Comparison of ENCODE assay signal across 24 cellular contexts in genomic region chr10:118775478-118775877, GRCh38. TPM values are rescaled to one million over a fixed set of nuclear protein-coding genes. Genes with fewer than 3 reads are reported as not detected.
A peak's percentile ranks its signal among the peaks of the same experiment; 100 is the strongest.
DNase-seq lines count a peak whose midpoint lies in the region; ATAC-seq and TF ChIP-seq lines count a peak whose summit lies in the region.
"Had no signal": no experiment of that assay in that cellular context is flagged by ENCODE, and none has a peak within 500 bp of the region (broad histone marks: within the 10 kb centered on the region; RNA-seq: fewer than 3 reads in every experiment).

No MANE protein-coding gene starts in this region.

- H3K9me3 ChIP-seq in DND-41 (ENCODE audit: insufficient read depth, low read length, severe bottlenecking): no peaks in the 10 kb centered on the region
- H3K9me3 ChIP-seq in liver (ENCODE audit: control insufficient read depth in 4 of 4, low read length in 3 of 4): no peaks in the 10 kb centered on the region
- no peaks in the 10 kb centered on the region for H3K9me3 ChIP-seq in sigmoid colon
- H3K9me3 ChIP-seq: psoas muscle had no signal

- DNase-seq in DND-41 (no peak), HFFc6 (no peak), dermis blood vessel endothelial cell (peak; percentile 22), COLO668 (lab: John Stamatoyannopoulos, UW; ENCODE audit: unreplicated experiment) (no peak), sigmoid colon (no peak)
- DNase-seq in activated T-cell treated with anti-CD3 and anti-CD28 coated beads, Interleukin-2, amount 50 U/mL, for 48 hours: no peak
- DNase-seq: activated CD8-positive, alpha-beta memory T cell treated with anti-CD3 and anti-CD28 coated beads for 24 hours; activated naive CD4-positive, alpha-beta T cell treated with anti-CD3 and anti-CD28 coated beads, Interleukin-2, amount 50 U/mL, for 16 hours; activated T-cell treated with anti-CD3 and anti-CD28 coated beads, Interleukin-2, amount 50 U/mL, for 72 hours; anterior cingulate cortex; central memory CD4-positive, alpha-beta T cell; DMS 273 treated with DMSO at 0.1 percent for 48 hours; GDM1; Karpas-422; NCI-H1092 treated with DMSO at 0.1 percent for 48 hours; NCI-H1930; NCI-H345; PC-3; psoas muscle; SHP77 treated with DMSO at 0.1 percent for 48 hours had no signal

- no peak overlapping the region for H3K27ac Mint-ChIP-seq in HFFc6
- H3K27ac Mint-ChIP-seq: activated T-cell treated with anti-CD3 and anti-CD28 coated beads, Interleukin-2, amount 50 U/mL, for 72 hours; stimulated activated memory B cell treated with anti-CD40 and anti-IgM and Interleukin-4, amounts not matched to agents 10 μg/mL and 1 μg/mL and 100 μg/mL, for 72 hours had no signal

- no peak overlapping the region for H3K4me2 ChIP-seq in DND-41 (ENCODE audit: insufficient read depth, low read length)
- H3K4me2 ChIP-seq: smooth muscle cell had no signal

- H3K36me3 ChIP-seq in DND-41 (ENCODE audit: insufficient read depth, low read length) (no peaks in the 10 kb centered on the region), liver (ENCODE audit: control insufficient read depth in 4 of 4, insufficient read depth in 3 of 4, low read depth in 1 of 4, low read length in 3 of 4) (no peaks in the 10 kb centered on the region), sigmoid colon (no peaks in the 10 kb centered on the region)

- no peak for TF ChIP-seq EP300 in sigmoid colon (IDR thresholded peaks at IDR 0.05)

- TF ChIP-seq RAD21 in liver (IDR thresholded peaks at IDR 0.05): peak; percentile 19

- WGBS in liver: 56% methylated on average over 7 of the region's 7 CpGs
- 83 to 90% methylated on average over 7 of the region's 7 CpGs for WGBS in sigmoid colon, 2 donors

- H3K9ac ChIP-seq in DND-41 (ENCODE audit: low read depth, low read length): no peak overlapping the region
- H3K9ac ChIP-seq in liver (ENCODE audit: low read depth in 1 of 2, low read length in 2 of 2): no peak overlapping the region

- TF ChIP-seq POLR2A in sigmoid colon (IDR thresholded peaks at IDR 0.05): no peak

- H4K20me1 ChIP-seq in DND-41 (ENCODE audit: insufficient read depth, low read length): no peaks in the 10 kb centered on the region

- no peaks in the 10 kb centered on the region for H3K36me3 Mint-ChIP-seq in HFFc6 (ENCODE audit: low read depth)
- H3K36me3 Mint-ChIP-seq: stimulated activated memory B cell treated with anti-CD40 and anti-IgM and Interleukin-4, amounts not matched to agents 10 μg/mL and 1 μg/mL and 100 μg/mL, for 72 hours had no signal

- peaks cover 23% of the 10 kb centered on the region for H3K27me3 Mint-ChIP-seq in HFFc6 (ENCODE audit: insufficient read depth)

- ATAC-seq in DND-41 (ENCODE audit: insufficient read depth, low read depth): no peak
- ATAC-seq in GM21390 (IDR thresholded peaks at IDR 0.05; ENCODE audit: unreplicated experiment): no peak
- ATAC-seq: activated T-cell treated with anti-CD3 and anti-CD28 coated beads, Interleukin-2, amount 50 U/mL, for 72 hours; PC-3; psoas muscle; stimulated activated memory B cell treated with anti-CD40 and anti-IgM and Interleukin-4, amounts not matched to agents 10 μg/mL and 1 μg/mL and 100 μg/mL, for 72 hours had no signal

- no peak overlapping the region for H2AFZ ChIP-seq in DND-41 (ENCODE audit: low read depth, low read length)

- no peak overlapping the region for H3K4me3 Mint-ChIP-seq in HFFc6
- H3K4me3 Mint-ChIP-seq: activated T-cell treated with anti-CD3 and anti-CD28 coated beads, Interleukin-2, amount 50 U/mL, for 72 hours; stimulated activated memory B cell treated with anti-CD40 and anti-IgM and Interleukin-4, amounts not matched to agents 10 μg/mL and 1 μg/mL and 100 μg/mL, for 72 hours had no signal

- no peaks in the 10 kb centered on the region for H3K9me3 Mint-ChIP-seq in HFFc6

- no peak overlapping the region for H3K27ac ChIP-seq in DND-41 (ENCODE audit: low read length)
- no peak overlapping the region for H3K27ac ChIP-seq in liver (ENCODE audit: low read depth in 1 of 2, low read length in 2 of 2)
- no peak overlapping the region for H3K27ac ChIP-seq in sigmoid colon
- H3K27ac ChIP-seq: psoas muscle had no signal

- intact Hi-C loops in sigmoid colon (cut with DNase I): no loop called here

- H3K27me3 ChIP-seq in DND-41 (ENCODE audit: insufficient read depth, low read length, poor library complexity) (no peaks in the 10 kb centered on the region), liver (ENCODE audit: control insufficient read depth in 4 of 4, insufficient read depth in 4 of 4, low read length in 3 of 4) (no peaks in the 10 kb centered on the region), sigmoid colon (no peaks in the 10 kb centered on the region)

- no peak overlapping the region for H3K4me3 ChIP-seq in DND-41 (ENCODE audit: low read depth in 1 of 2, low read length in 2 of 2)
- H3K4me3 ChIP-seq in liver (ENCODE audit: low read depth in 1 of 3, low read length in 3 of 3): no peak overlapping the region
- H3K4me3 ChIP-seq in sigmoid colon: no peak overlapping the region
- H3K4me3 ChIP-seq: psoas muscle, smooth muscle cell had no signal

- TF ChIP-seq CTCF in DND-41 (IDR thresholded peaks at IDR 0.05; ENCODE audit: borderline replicate concordance, extremely low read depth, low read length, poor library complexity, severe bottlenecking) (peak; percentile 17), HFFc6 (IDR thresholded peaks at IDR 0.05) (peak; percentile 62), liver (IDR thresholded peaks at IDR 0.05; ENCODE audit: low read depth, low read length, missing input control) (peak; percentile 21), sigmoid colon (IDR thresholded peaks at IDR 0.05) (no peak)

- H3K4me1 ChIP-seq in DND-41 (ENCODE audit: insufficient read depth, low read length) (no peaks in the 10 kb centered on the region), liver (ENCODE audit: control insufficient read depth in 4 of 4, insufficient read depth in 4 of 4, low read length in 3 of 4) (peaks cover 6 to 14% (median 11%) of the 10 kb centered on the region in 4 donors), sigmoid colon (no peaks in the 10 kb centered on the region)
- H3K4me1 ChIP-seq: psoas muscle had no signal

- H3K79me2 ChIP-seq in DND-41 (ENCODE audit: insufficient read depth, low read length): no peaks in the 10 kb centered on the region

- H3K4me1 Mint-ChIP-seq in HFFc6 (ENCODE audit: low read depth): no peaks in the 10 kb centered on the region
- H3K4me1 Mint-ChIP-seq: stimulated activated memory B cell treated with anti-CD40 and anti-IgM and Interleukin-4, amounts not matched to agents 10 μg/mL and 1 μg/mL and 100 μg/mL, for 72 hours had no signal

TF ChIP-seq in liver, 16 proteins besides CTCF, POLR2A, EP300 and RAD21 (continues in another document):
- TF ChIP-seq NR2F2 (IDR thresholded peaks at IDR 0.05) (no peak), HNF4G (IDR thresholded peaks at IDR 0.05) (no peak), RXRA (IDR thresholded peaks at IDR 0.05) (no peak), FOXA2 (IDR thresholded peaks at IDR 0.05) (no peak), YY1 (IDR thresholded peaks at IDR 0.05) (no peak), GABPA (IDR thresholded peaks at IDR 0.05 in 1 of 2, conservative IDR thresholded peaks at IDR 0.05 in 1 of 2) (no peak), EGR1 (IDR thresholded peaks at IDR 0.05; ENCODE audit: low read depth in 2 of 2) (no peak), TAF1 (conservative IDR thresholded peaks at IDR 0.05) (no peak), HNF4A (conservative IDR thresholded peaks at IDR 0.05) (no peak), JUND (IDR thresholded peaks at IDR 0.05) (no peak), FOXA1 (IDR thresholded peaks at IDR 0.05) (no peak)
- TF ChIP-seq, protein P1, sequence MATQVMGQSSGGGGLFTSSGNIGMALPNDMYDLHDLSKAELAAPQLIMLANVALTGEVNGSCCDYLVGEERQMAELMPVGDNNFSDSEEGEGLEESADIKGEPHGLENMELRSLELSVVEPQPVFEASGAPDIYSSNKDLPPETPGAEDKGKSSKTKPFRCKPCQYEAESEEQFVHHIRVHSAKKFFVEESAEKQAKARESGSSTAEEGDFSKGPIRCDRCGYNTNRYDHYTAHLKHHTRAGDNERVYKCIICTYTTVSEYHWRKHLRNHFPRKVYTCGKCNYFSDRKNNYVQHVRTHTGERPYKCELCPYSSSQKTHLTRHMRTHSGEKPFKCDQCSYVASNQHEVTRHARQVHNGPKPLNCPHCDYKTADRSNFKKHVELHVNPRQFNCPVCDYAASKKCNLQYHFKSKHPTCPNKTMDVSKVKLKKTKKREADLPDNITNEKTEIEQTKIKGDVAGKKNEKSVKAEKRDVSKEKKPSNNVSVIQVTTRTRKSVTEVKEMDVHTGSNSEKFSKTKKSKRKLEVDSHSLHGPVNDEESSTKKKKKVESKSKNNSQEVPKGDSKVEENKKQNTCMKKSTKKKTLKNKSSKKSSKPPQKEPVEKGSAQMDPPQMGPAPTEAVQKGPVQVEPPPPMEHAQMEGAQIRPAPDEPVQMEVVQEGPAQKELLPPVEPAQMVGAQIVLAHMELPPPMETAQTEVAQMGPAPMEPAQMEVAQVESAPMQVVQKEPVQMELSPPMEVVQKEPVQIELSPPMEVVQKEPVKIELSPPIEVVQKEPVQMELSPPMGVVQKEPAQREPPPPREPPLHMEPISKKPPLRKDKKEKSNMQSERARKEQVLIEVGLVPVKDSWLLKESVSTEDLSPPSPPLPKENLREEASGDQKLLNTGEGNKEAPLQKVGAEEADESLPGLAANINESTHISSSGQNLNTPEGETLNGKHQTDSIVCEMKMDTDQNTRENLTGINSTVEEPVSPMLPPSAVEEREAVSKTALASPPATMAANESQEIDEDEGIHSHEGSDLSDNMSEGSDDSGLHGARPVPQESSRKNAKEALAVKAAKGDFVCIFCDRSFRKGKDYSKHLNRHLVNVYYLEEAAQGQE (IDR thresholded peaks at IDR 0.05): no peak
- TF ChIP-seq, protein P2, sequence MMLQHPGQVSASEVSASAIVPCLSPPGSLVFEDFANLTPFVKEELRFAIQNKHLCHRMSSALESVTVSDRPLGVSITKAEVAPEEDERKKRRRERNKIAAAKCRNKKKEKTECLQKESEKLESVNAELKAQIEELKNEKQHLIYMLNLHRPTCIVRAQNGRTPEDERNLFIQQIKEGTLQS (IDR thresholded peaks at IDR 0.05): no peak

RNA-seq across cellular contexts. Expression of gene CACUL1, which starts 20.7 kb away (rescaled TPM):
- total RNA-seq in HFFc6 (2021; fragmentation: NEBNext Ultra II Directional; extraction: Animal tissue kit (Norgen Biotek cat#: 25700)): 10 to 100 TPM; 31.5 to 34.0 (median 32.7) TPM
- total RNA-seq in dermis blood vessel endothelial cell (33.4 and 39.0 TPM in 2 replicates), liver (10 to 100 TPM; 12.8 to 13.5 TPM), sigmoid colon (10 to 100 TPM; 41.0 to 51.7 (median 50.4) TPM)
- polyA plus RNA-seq in liver (10 to 100 TPM in 1 of 2 donors, 1 to 10 TPM in 1; 3.9 to 15.8 TPM), sigmoid colon (1 to 10 TPM; 4.2 to 8.7 (median 6.9) TPM)

Comparison
In these comparisons a context has a peak if more than half of its experiments do, and no peak if none do; other contexts are left out.
1. CTCF ChIP-seq: peak in DND-41 (single experiment), HFFc6 (single experiment) and liver (single experiment); none in sigmoid colon (0 of 4).